17 cellular contexts compared by ENCODE assay signal in the genomic region with DNA sequence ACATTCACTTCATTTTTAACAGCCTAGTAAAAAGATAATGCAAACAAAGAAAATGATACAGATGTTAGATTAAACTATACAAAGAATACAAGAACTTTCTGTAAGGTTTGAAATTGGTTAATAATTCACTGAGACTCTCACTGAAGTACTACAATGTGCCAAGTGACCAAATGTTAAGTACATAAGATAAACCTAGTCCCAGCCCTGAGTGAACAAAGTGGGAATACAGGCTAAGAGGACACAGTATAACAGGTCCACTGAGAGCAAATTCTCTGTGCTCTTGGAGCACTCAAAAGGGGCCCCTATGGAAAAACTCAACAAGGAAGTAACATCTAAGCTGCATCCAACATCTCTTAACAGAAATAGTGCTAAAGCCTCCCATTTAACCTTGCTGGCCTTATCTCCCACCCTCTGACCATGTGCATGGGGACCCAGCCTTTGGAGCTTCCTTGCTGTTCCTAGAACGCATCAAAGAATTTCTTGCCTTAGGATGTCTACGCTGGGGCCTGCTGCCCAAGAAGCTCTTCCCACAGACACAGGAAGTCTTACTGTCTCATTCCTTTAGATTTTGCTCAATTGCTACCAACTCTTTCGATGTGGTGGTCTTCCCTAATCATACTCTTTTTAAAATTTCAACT.
DNase-seq lines count a peak whose midpoint lies in the region; ATAC-seq and TF ChIP-seq lines count a peak whose summit lies in the region.
"Had no signal": no experiment of that assay in that cellular context is flagged by ENCODE, and none has a peak within 500 bp of the region (broad histone marks: within the 10 kb centered on the region; RNA-seq: fewer than 3 reads in every experiment).

No MANE protein-coding gene starts in this region.

- H3K4me2 ChIP-seq in hepatocyte (peak overlapping the region; percentile 59), trophoblast cell (ENCODE audit: low read length) (no peak overlapping the region)

- POLR2A ChIA-PET in activated CD8-positive, alpha-beta T cell treated with anti-CD3 and anti-CD28 coated beads, Interleukin-2, amount 10 ng/mL, durations not matched to agents 7 days and 5 days (lab: Charles Lee), result interaction anchor here (0.6 kb wide), 2 partner anchors 34 to 238 kb away, joined by 3 read pairs; no protein-coding TSS in a partner anchor

- H3K79me1 ChIP-seq in trophoblast cell (ENCODE audit: low read length), result no peaks in the 10 kb centered on the region

- no peak overlapping the region for H3K18ac ChIP-seq in trophoblast cell (ENCODE audit: low read length)

- TF ChIP-seq CTCF in Calu3 (IDR thresholded peaks at IDR 0.05; ENCODE audit: unreplicated experiment), result no peak
- no peak for TF ChIP-seq CTCF in Peyer's patch (IDR thresholded peaks at IDR 0.05)
- TF ChIP-seq CTCF in hepatocyte (IDR thresholded peaks at IDR 0.05; ENCODE audit: poor library complexity), result no peak

- H3K14ac ChIP-seq in trophoblast cell (ENCODE audit: low read length), result no peak overlapping the region

- no peak overlapping the region for H4K91ac ChIP-seq in trophoblast cell (ENCODE audit: low read depth, low read length)

- H2BK120ac ChIP-seq in trophoblast cell (ENCODE audit: insufficient read depth, low read length, poor library complexity), result no peak overlapping the region

- H4K8ac ChIP-seq in trophoblast cell (ENCODE audit: low read depth, low read length), result no peak overlapping the region

- H2BK12ac ChIP-seq in trophoblast cell (ENCODE audit: low read length), result no peak overlapping the region

- peak overlapping the region; percentile 69 for H3K27ac Mint-ChIP-seq in Calu3 (ENCODE audit: unreplicated experiment)
- H3K27ac Mint-ChIP-seq in activated CD8-positive, alpha-beta T cell treated with anti-CD3 and anti-CD28 coated beads, Interleukin-2, amount 10 ng/mL, durations not matched to agents 7 days and 5 days, result no peak overlapping the region
- H3K27ac Mint-ChIP-seq: activated CD4-positive, alpha-beta T cell treated with anti-CD3 and anti-CD28 coated beads, Interleukin-2, amount 10 ng/mL, durations not matched to agents 24 days and 14 days had no signal

- no peaks in the 10 kb centered on the region for H3K36me3 Mint-ChIP-seq in Calu3 (ENCODE audit: insufficient read depth, unreplicated experiment)
- peaks cover 21% of the 10 kb centered on the region for H3K36me3 Mint-ChIP-seq in activated CD8-positive, alpha-beta T cell treated with anti-CD3 and anti-CD28 coated beads, Interleukin-2, amount 10 ng/mL, durations not matched to agents 7 days and 5 days (ENCODE audit: low read depth)

- H3K9me2 ChIP-seq in hepatocyte (replicated peaks; ENCODE audit: insufficient read depth), result no peaks in the 10 kb centered on the region
- H3K9me2 ChIP-seq: SK-N-SH had no signal

- H3K36me3 ChIP-seq in Peyer's patch (peaks cover 0 to 12% (median 0%) of the 10 kb centered on the region in 3 donors), hepatocyte (replicated peaks; ENCODE audit: insufficient read depth, low read depth) (no peaks in the 10 kb centered on the region), trophoblast cell (ENCODE audit: control insufficient read depth in 1 of 2, insufficient read depth in 2 of 2, low read length in 2 of 2) (peaks cover 0 to 2% of the 10 kb centered on the region in 2 experiments)

- H3K79me2 ChIP-seq in hepatocyte (no peaks in the 10 kb centered on the region), trophoblast cell (ENCODE audit: control insufficient read depth, insufficient read depth, low read length, poor library complexity) (no peaks in the 10 kb centered on the region)

- H3K27ac ChIP-seq in Peyer's patch (peak overlapping the region in 3 of 4 donors; percentile 20 to 53 (median 36)), hepatocyte (peak overlapping the region; percentile 72), trophoblast cell (ENCODE audit: low read depth, low read length) (no peak overlapping the region)

- no peak overlapping the region for H2AK5ac ChIP-seq in trophoblast cell (ENCODE audit: low read length)

- peaks cover 0 to 16% (median 0%) of the 10 kb centered on the region in 4 donors for H3K4me1 ChIP-seq in Peyer's patch
- H3K4me1 ChIP-seq in hepatocyte (ENCODE audit: insufficient read depth), result peaks cover 20% of the 10 kb centered on the region
- H3K4me1 ChIP-seq in trophoblast cell (ENCODE audit: control insufficient read depth in 1 of 2, insufficient read depth in 2 of 2, low read length in 2 of 2), result no peaks in the 10 kb centered on the region

- H3K27me3 ChIP-seq in Peyer's patch (no peaks in the 10 kb centered on the region), hepatocyte (no peaks in the 10 kb centered on the region), trophoblast cell (ENCODE audit: insufficient read depth, low read length) (no peaks in the 10 kb centered on the region)

- peak; percentile 4 for DNase-seq in Calu3
- no peak for DNase-seq in Peyer's patch
- peak; percentile 55 for DNase-seq in hepatocyte (ENCODE audit: low spot score)
- DNase-seq in trophoblast cell, result peak in 1 of 2 donors; percentile 33
- DNase-seq in activated CD4-positive, alpha-beta T cell treated with anti-CD3 and anti-CD28 coated beads for 1 hour, result no peak
- DNase-seq in activated CD8-positive, alpha-beta T cell treated with anti-CD3 and anti-CD28 coated beads, Interleukin-2, amount 10 ng/mL, durations not matched to agents 7 days and 5 days, result no peak
- no peak for DNase-seq in AML-193 (lab: John Stamatoyannopoulos, UW)
- DNase-seq: activated CD4-positive, alpha-beta T cell treated with anti-CD3 and anti-CD28 coated beads, Interleukin-2, amount 10 ng/mL, durations not matched to agents 24 days and 14 days; activated T-cell treated with anti-CD3 and anti-CD28 coated beads, Interleukin-2, amount 50 U/mL, for 48 hours; NCI-H2081; OCI-M1; SK-N-SH; stimulated activated CD4-positive, alpha-beta T cell treated with anti-CD3 and anti-CD28 coated beads, Interleukin-2, amount 100 ng/mL, for 24 hours; substantia nigra had no signal

- WGBS in hepatocyte (ENCODE audit: low lambda C conversion rate, missing lambda C conversion rate), result 74% methylated on average over 3 of the region's 3 CpGs
- no CpG with 5 or more reads among the region's 3 CpGs for WGBS in trophoblast cell (ENCODE audit: extremely low coverage, insufficient coverage, insufficient read length)

- no peaks in the 10 kb centered on the region for H3K9me3 Mint-ChIP-seq in Calu3 (ENCODE audit: low read depth, unreplicated experiment)
- no peaks in the 10 kb centered on the region for H3K9me3 Mint-ChIP-seq in activated CD8-positive, alpha-beta T cell treated with anti-CD3 and anti-CD28 coated beads, Interleukin-2, amount 10 ng/mL, durations not matched to agents 7 days and 5 days (ENCODE audit: insufficient read depth)
- H3K9me3 Mint-ChIP-seq: activated CD4-positive, alpha-beta T cell treated with anti-CD3 and anti-CD28 coated beads, Interleukin-2, amount 10 ng/mL, durations not matched to agents 24 days and 14 days; central memory CD8-positive, alpha-beta T cell had no signal

- CTCF ChIA-PET in Calu3 (lab: Charles Lee), result interaction anchor here (0.7 to 1.1 kb wide), 2 partner anchors 25 kb away, joined by 3 read pairs; no protein-coding TSS in a partner anchor
- CTCF ChIA-PET in activated CD8-positive, alpha-beta T cell treated with anti-CD3 and anti-CD28 coated beads, Interleukin-2, amount 10 ng/mL, durations not matched to agents 7 days and 5 days (lab: Charles Lee), result interaction anchor here (1.2 kb wide), 1 partner anchor 25 kb away, joined by 3 read pairs; no protein-coding TSS in a partner anchor

- no peaks in the 10 kb centered on the region for H3K27me3 Mint-ChIP-seq in Calu3 (ENCODE audit: unreplicated experiment)
- no peaks in the 10 kb centered on the region for H3K27me3 Mint-ChIP-seq in activated CD8-positive, alpha-beta T cell treated with anti-CD3 and anti-CD28 coated beads, Interleukin-2, amount 10 ng/mL, durations not matched to agents 7 days and 5 days (ENCODE audit: low read depth)
- H3K27me3 Mint-ChIP-seq: activated CD4-positive, alpha-beta T cell treated with anti-CD3 and anti-CD28 coated beads, Interleukin-2, amount 10 ng/mL, durations not matched to agents 24 days and 14 days; central memory CD8-positive, alpha-beta T cell had no signal

- ATAC-seq in activated CD8-positive, alpha-beta T cell treated with anti-CD3 and anti-CD28 coated beads, Interleukin-2, amount 10 ng/mL, durations not matched to agents 7 days and 5 days, result no peak
- no peak for ATAC-seq in HG02938 (IDR thresholded peaks at IDR 0.05; ENCODE audit: unreplicated experiment)
- ATAC-seq: sciatic nerve had no signal

- peak overlapping the region; percentile 68 for H3K9ac ChIP-seq in trophoblast cell (ENCODE audit: low read length)
- H3K9ac ChIP-seq: SK-N-SH had no signal

- H3K4me3 ChIP-seq in Peyer's patch (no peak overlapping the region), hepatocyte (no peak overlapping the region), trophoblast cell (ENCODE audit: low read depth, low read length) (no peak overlapping the region)

- intact Hi-C loops in Calu3 (cut with micrococcal nuclease; ENCODE audit: unreplicated experiment), result loop anchor here (2.0 to 5.0 kb wide), 3 partner anchors 64 to 175 kb away; no protein-coding TSS in a partner anchor

- H4K20me1 ChIP-seq in hepatocyte (ENCODE audit: insufficient read depth, poor library complexity, severe bottlenecking), result no peaks in the 10 kb centered on the region

- H3K9me3 ChIP-seq in Peyer's patch (no peaks in the 10 kb centered on the region), hepatocyte (ENCODE audit: low read depth) (no peaks in the 10 kb centered on the region), trophoblast cell (ENCODE audit: insufficient read depth, low read depth, low read length) (no peaks in the 10 kb centered on the region)
- H3K9me3 ChIP-seq: SK-N-SH had no signal

- no peak for TF ChIP-seq POLR2A in Peyer's patch (IDR thresholded peaks at IDR 0.05)

- no TSS peak for BruUV-seq in Calu3 (replicated peaks; lab: Mats Ljungman, UMichigan)

- peak overlapping the region; percentile 9 for H3K4me3 Mint-ChIP-seq in Calu3 (ENCODE audit: low read depth, unreplicated experiment)
- H3K4me3 Mint-ChIP-seq in activated CD8-positive, alpha-beta T cell treated with anti-CD3 and anti-CD28 coated beads, Interleukin-2, amount 10 ng/mL, durations not matched to agents 7 days and 5 days, result no peak overlapping the region
- H3K4me3 Mint-ChIP-seq: activated CD4-positive, alpha-beta T cell treated with anti-CD3 and anti-CD28 coated beads, Interleukin-2, amount 10 ng/mL, durations not matched to agents 24 days and 14 days; central memory CD8-positive, alpha-beta T cell had no signal

- H3K4ac ChIP-seq in trophoblast cell (ENCODE audit: low read depth, low read length), result no peak overlapping the region

- H4K12ac ChIP-seq in trophoblast cell (ENCODE audit: low read depth, low read length), result no peak overlapping the region

- H3K23ac ChIP-seq in trophoblast cell (ENCODE audit: low read length), result no peak overlapping the region

- H3K4me1 Mint-ChIP-seq in Calu3 (ENCODE audit: low read depth, unreplicated experiment), result peaks cover 19% of the 10 kb centered on the region
- H3K4me1 Mint-ChIP-seq in activated CD8-positive, alpha-beta T cell treated with anti-CD3 and anti-CD28 coated beads, Interleukin-2, amount 10 ng/mL, durations not matched to agents 7 days and 5 days (ENCODE audit: low read depth), result peaks cover 6% of the 10 kb centered on the region
- H3K4me1 Mint-ChIP-seq: central memory CD8-positive, alpha-beta T cell had no signal

- no peak overlapping the region for H2BK5ac ChIP-seq in trophoblast cell (ENCODE audit: low read depth, low read length, poor library complexity)

- H2AFZ ChIP-seq in hepatocyte (no peak overlapping the region), trophoblast cell (ENCODE audit: insufficient read depth, low read length, poor library complexity) (no peak overlapping the region)

Comparison
In these comparisons a context has a peak if more than half of its experiments do, and no peak if none do; other contexts are left out.
1. DNase-seq: peak in Calu3 (single experiment) and hepatocyte (single experiment); none in Peyer's patch (0 of 3), activated CD4-positive, alpha-beta T cell treated with anti-CD3 and anti-CD28 coated beads for 1 hour (single experiment), activated CD8-positive, alpha-beta T cell treated with anti-CD3 and anti-CD28 coated beads, Interleukin-2, amount 10 ng/mL, durations not matched to agents 7 days and 5 days (single experiment) and AML-193 (0 of 2).